In genomic region chr18:79392226-79392625, GRCh38 we compare ENCODE assay signal across 19 cellular contexts. TPM values are rescaled to one million over a fixed set of nuclear protein-coding genes. Genes with fewer than 3 reads are reported as not detected.
A peak's percentile ranks its signal among the peaks of the same experiment; 100 is the strongest.
DNase-seq lines count a peak whose midpoint lies in the region; ATAC-seq and TF ChIP-seq lines count a peak whose summit lies in the region.
"Had no signal": no experiment of that assay in that cellular context is flagged by ENCODE, and none has a peak within 500 bp of the region (broad histone marks: within the 10 kb centered on the region; RNA-seq: fewer than 3 reads in every experiment).

No MANE protein-coding gene starts in this region.

- intact Hi-C loops in activated naive CD4-positive, alpha-beta T cell treated with anti-CD3 and anti-CD28 coated beads for 36 hours (cut with micrococcal nuclease) = loop anchor here (10.0 kb wide), 1 partner anchor 753 kb away; no protein-coding TSS in a partner anchor
- intact Hi-C loops in naive thymus-derived CD4-positive, alpha-beta T cell (cut with micrococcal nuclease) = loop anchor here (1.0 to 10.0 kb wide), 6 partner anchors 12 to 715 kb away; partner anchors contain the start of genes ADNP2 (in 2 of the 2), CTDP1 (in 1 of the 2), HSBP1L1 (in 1 of the 2) and RBFA (in 1 of the 2)

- peaks cover 74% of the 10 kb centered on the region for H3K27me3 Mint-ChIP-seq in activated naive CD4-positive, alpha-beta T cell treated with anti-CD3 and anti-CD28 coated beads, Interleukin-2, amount 10 ng/mL, durations not matched to agents 7 days and 5 days
- peaks cover 5% of the 10 kb centered on the region for H3K27me3 Mint-ChIP-seq in activated naive CD4-positive, alpha-beta T cell treated with anti-CD3 and anti-CD28 coated beads for 36 hours (ENCODE audit: low read depth)
- peaks cover 16% of the 10 kb centered on the region for H3K27me3 Mint-ChIP-seq in activated T-helper 17 cell treated with anti-CD3 and anti-CD28 coated beads, Interleukin-2, amount 50 U/mL, for 72 hours
- H3K27me3 Mint-ChIP-seq in naive thymus-derived CD4-positive, alpha-beta T cell = peaks cover 0 to 50% (median 0%) of the 10 kb centered on the region in 5 donors
- peaks cover 68% of the 10 kb centered on the region for H3K27me3 Mint-ChIP-seq in type B pancreatic cell

- no peak overlapping the region for H3K27ac ChIP-seq in naive thymus-derived CD4-positive, alpha-beta T cell (ENCODE audit: low read depth, low read length)
- no peak overlapping the region for H3K27ac ChIP-seq in osteoblast (ENCODE audit: low read depth, low read length)
- H3K27ac ChIP-seq: epithelial cell of prostate, foreskin keratinocyte, HL-60 had no signal

- peak; percentile 21 for DNase-seq in activated naive CD4-positive, alpha-beta T cell treated with anti-CD3 and anti-CD28 coated beads, Interleukin-2, amount 10 ng/mL, durations not matched to agents 7 days and 5 days
- DNase-seq in activated naive CD4-positive, alpha-beta T cell treated with anti-CD3 and anti-CD28 coated beads for 36 hours = no peak
- DNase-seq in naive thymus-derived CD4-positive, alpha-beta T cell = peak in 1 of 9 donors; percentile 7
- DNase-seq in type B pancreatic cell (ENCODE audit: extremely low spot score, unreplicated experiment) (no peak), NCI-H446 treated with DMSO at 0.1 percent for 48 hours (lab: John Stamatoyannopoulos, UW) (no peak), osteoblast (ENCODE audit: insufficient read length, low spot score, missing footprints) (no peak)
- DNase-seq: activated CD8-positive, alpha-beta T cell treated with anti-CD3 and anti-CD28 coated beads, Interleukin-2, amount 10 ng/mL, durations not matched to agents 7 days and 5 days; cortex of kidney; foreskin keratinocyte; GOT3; hypothalamus; IMR-90; MM.1S; NCI-H187; trophoblast cell had no signal

- no peak for TF ChIP-seq CTCF in type B pancreatic cell (conservative IDR thresholded peaks at IDR 0.05)
- no peak for TF ChIP-seq CTCF in osteoblast (IDR thresholded peaks at IDR 0.05; ENCODE audit: extremely low read depth, low read depth, low read length)

- H3K4me3 ChIP-seq in naive thymus-derived CD4-positive, alpha-beta T cell (ENCODE audit: low read length) = no peak overlapping the region
- H3K4me3 ChIP-seq in osteoblast (ENCODE audit: insufficient read depth, low read length) = no peak overlapping the region

- no peaks in the 10 kb centered on the region for H3K36me3 Mint-ChIP-seq in activated naive CD4-positive, alpha-beta T cell treated with anti-CD3 and anti-CD28 coated beads, Interleukin-2, amount 10 ng/mL, durations not matched to agents 7 days and 5 days
- peaks cover 4% of the 10 kb centered on the region for H3K36me3 Mint-ChIP-seq in activated naive CD4-positive, alpha-beta T cell treated with anti-CD3 and anti-CD28 coated beads for 36 hours (ENCODE audit: low read depth)
- peaks cover 7% of the 10 kb centered on the region for H3K36me3 Mint-ChIP-seq in activated T-helper 17 cell treated with anti-CD3 and anti-CD28 coated beads, Interleukin-2, amount 50 U/mL, for 72 hours (ENCODE audit: low read depth)
- H3K36me3 Mint-ChIP-seq in naive thymus-derived CD4-positive, alpha-beta T cell = no peaks in the 10 kb centered on the region
- H3K36me3 Mint-ChIP-seq in type B pancreatic cell = no peaks in the 10 kb centered on the region

- H3K4me2 ChIP-seq in osteoblast (ENCODE audit: insufficient read depth, low read length) = no peak overlapping the region

- CTCF ChIA-PET in activated naive CD4-positive, alpha-beta T cell treated with anti-CD3 and anti-CD28 coated beads, Interleukin-2, amount 10 ng/mL, durations not matched to agents 7 days and 5 days (lab: Charles Lee) = interaction anchor here (1.5 to 6.0 kb wide), 2 partner anchors 12 to 133 kb away, joined by 3 to 38 read pairs; no protein-coding TSS in a partner anchor
- CTCF ChIA-PET in activated naive CD4-positive, alpha-beta T cell treated with anti-CD3 and anti-CD28 coated beads for 36 hours (lab: Charles Lee) = interaction anchor here (1.9 to 4.9 kb wide), 2 partner anchors 12 to 138 kb away, joined by 5 to 57 read pairs; no protein-coding TSS in a partner anchor
- CTCF ChIA-PET in naive thymus-derived CD4-positive, alpha-beta T cell (lab: Charles Lee) = interaction anchor here (0.9 to 3.6 kb wide), 5 partner anchors 13 to 147 kb away, joined by 3 to 12 read pairs (median 3); no protein-coding TSS in a partner anchor

- peaks cover 0 to 6% of the 10 kb centered on the region in 2 donors for H3K27me3 ChIP-seq in naive thymus-derived CD4-positive, alpha-beta T cell (ENCODE audit: control insufficient read depth in 2 of 2, insufficient read depth in 2 of 2, low read length in 2 of 2)
- H3K27me3 ChIP-seq in osteoblast (ENCODE audit: insufficient read depth, low read length) = peaks cover 39% of the 10 kb centered on the region

- H3K9me3 Mint-ChIP-seq in activated naive CD4-positive, alpha-beta T cell treated with anti-CD3 and anti-CD28 coated beads, Interleukin-2, amount 10 ng/mL, durations not matched to agents 7 days and 5 days = no peaks in the 10 kb centered on the region
- H3K9me3 Mint-ChIP-seq in activated naive CD4-positive, alpha-beta T cell treated with anti-CD3 and anti-CD28 coated beads for 36 hours = no peaks in the 10 kb centered on the region
- H3K9me3 Mint-ChIP-seq in activated T-helper 17 cell treated with anti-CD3 and anti-CD28 coated beads, Interleukin-2, amount 50 U/mL, for 72 hours = no peaks in the 10 kb centered on the region
- peaks cover 0 to 6% (median 0%) of the 10 kb centered on the region in 11 donors for H3K9me3 Mint-ChIP-seq in naive thymus-derived CD4-positive, alpha-beta T cell
- H3K9me3 Mint-ChIP-seq in type B pancreatic cell = no peaks in the 10 kb centered on the region

- no peak for ATAC-seq in activated T-helper 17 cell treated with anti-CD3 and anti-CD28 coated beads, Interleukin-2, amount 50 U/mL, for 72 hours (replicated peaks)
- no peak for ATAC-seq in naive thymus-derived CD4-positive, alpha-beta T cell
- no peak for ATAC-seq in HG03159 (IDR thresholded peaks at IDR 0.05; ENCODE audit: unreplicated experiment)
- ATAC-seq: activated CD8-positive, alpha-beta T cell treated with anti-CD3 and anti-CD28 coated beads, Interleukin-2, amount 10 ng/mL, durations not matched to agents 7 days and 5 days; foreskin keratinocyte had no signal

- H3K36me3 ChIP-seq in naive thymus-derived CD4-positive, alpha-beta T cell (ENCODE audit: control insufficient read depth in 2 of 3, insufficient read depth in 3 of 3, low read length in 3 of 3) = no peaks in the 10 kb centered on the region
- H3K36me3 ChIP-seq in osteoblast (ENCODE audit: insufficient read depth, low read length) = no peaks in the 10 kb centered on the region

- no peaks in the 10 kb centered on the region for H3K9me3 ChIP-seq in naive thymus-derived CD4-positive, alpha-beta T cell (ENCODE audit: control insufficient read depth in 2 of 3, low read length in 3 of 3)
- no peaks in the 10 kb centered on the region for H3K9me3 ChIP-seq in osteoblast (ENCODE audit: low read depth, low read length)

- H3K4me1 Mint-ChIP-seq in activated naive CD4-positive, alpha-beta T cell treated with anti-CD3 and anti-CD28 coated beads, Interleukin-2, amount 10 ng/mL, durations not matched to agents 7 days and 5 days = peaks cover 26% of the 10 kb centered on the region
- H3K4me1 Mint-ChIP-seq in activated naive CD4-positive, alpha-beta T cell treated with anti-CD3 and anti-CD28 coated beads for 36 hours (ENCODE audit: low read depth) = peaks cover 18% of the 10 kb centered on the region
- H3K4me1 Mint-ChIP-seq in activated T-helper 17 cell treated with anti-CD3 and anti-CD28 coated beads, Interleukin-2, amount 50 U/mL, for 72 hours = peaks cover 10% of the 10 kb centered on the region
- peaks cover 14 to 59% (median 43%) of the 10 kb centered on the region in 7 donors for H3K4me1 Mint-ChIP-seq in naive thymus-derived CD4-positive, alpha-beta T cell
- peaks cover 5% of the 10 kb centered on the region for H3K4me1 Mint-ChIP-seq in type B pancreatic cell (ENCODE audit: unreplicated experiment)

- H3K79me2 ChIP-seq in osteoblast (ENCODE audit: insufficient read depth, low read length) = no peaks in the 10 kb centered on the region

- POLR2A ChIA-PET in naive thymus-derived CD4-positive, alpha-beta T cell (lab: Charles Lee) = interaction anchor here (2.1 kb wide), 1 partner anchor 11 kb away, joined by 8 read pairs; no protein-coding TSS in a partner anchor

- H3K27ac Mint-ChIP-seq in activated naive CD4-positive, alpha-beta T cell treated with anti-CD3 and anti-CD28 coated beads, Interleukin-2, amount 10 ng/mL, durations not matched to agents 7 days and 5 days = no peak overlapping the region
- H3K27ac Mint-ChIP-seq in activated naive CD4-positive, alpha-beta T cell treated with anti-CD3 and anti-CD28 coated beads for 36 hours = no peak overlapping the region
- H3K27ac Mint-ChIP-seq in activated T-helper 17 cell treated with anti-CD3 and anti-CD28 coated beads, Interleukin-2, amount 50 U/mL, for 72 hours = no peak overlapping the region
- peak overlapping the region in 7 of 9 donors; percentile 21 to 91 (median 72) for H3K27ac Mint-ChIP-seq in naive thymus-derived CD4-positive, alpha-beta T cell
- H3K27ac Mint-ChIP-seq in type B pancreatic cell = peak overlapping the region; percentile 55
- H3K27ac Mint-ChIP-seq: activated CD8-positive, alpha-beta T cell treated with anti-CD3 and anti-CD28 coated beads, Interleukin-2, amount 10 ng/mL, durations not matched to agents 7 days and 5 days had no signal

- H3K4me1 ChIP-seq in naive thymus-derived CD4-positive, alpha-beta T cell (ENCODE audit: control insufficient read depth in 2 of 2, insufficient read depth in 2 of 2, low read length in 2 of 2) = peaks cover 20 to 21% of the 10 kb centered on the region in 2 donors
- H3K4me1 ChIP-seq in osteoblast (ENCODE audit: insufficient read depth, low read length) = peaks cover 3% of the 10 kb centered on the region

- no peak overlapping the region for H2AFZ ChIP-seq in osteoblast (ENCODE audit: low read length)

- H3K4me3 Mint-ChIP-seq in activated naive CD4-positive, alpha-beta T cell treated with anti-CD3 and anti-CD28 coated beads, Interleukin-2, amount 10 ng/mL, durations not matched to agents 7 days and 5 days = peak overlapping the region; percentile 5
- H3K4me3 Mint-ChIP-seq in activated naive CD4-positive, alpha-beta T cell treated with anti-CD3 and anti-CD28 coated beads for 36 hours = no peak overlapping the region
- peak overlapping the region; percentile 89 for H3K4me3 Mint-ChIP-seq in activated T-helper 17 cell treated with anti-CD3 and anti-CD28 coated beads, Interleukin-2, amount 50 U/mL, for 72 hours
- peak overlapping the region in 9 of 10 donors; percentile 41 to 94 (median 88) for H3K4me3 Mint-ChIP-seq in naive thymus-derived CD4-positive, alpha-beta T cell
- peak overlapping the region; percentile 67 for H3K4me3 Mint-ChIP-seq in type B pancreatic cell

- H4K20me1 ChIP-seq in osteoblast (ENCODE audit: insufficient read depth, low read length) = no peaks in the 10 kb centered on the region

RNA-seq across cellular contexts. Expression of gene NFATC1, which starts 3.5 kb away (rescaled TPM):
- 10 to 100 TPM; 77.8 to 79.4 TPM for total RNA-seq in activated naive CD4-positive, alpha-beta T cell treated with anti-CD3 and anti-CD28 coated beads for 36 hours
- total RNA-seq in activated T-helper 17 cell treated with anti-CD3 and anti-CD28 coated beads, Interleukin-2, amount 50 U/mL, for 72 hours = 10 to 100 TPM; 20.3 to 79.3 TPM
- total RNA-seq in naive thymus-derived CD4-positive, alpha-beta T cell = 10 to 100 TPM; 44.3 to 87.2 (median 53.8) TPM
- polyA plus RNA-seq in naive thymus-derived CD4-positive, alpha-beta T cell = 10 to 100 TPM; 27.1 to 49.9 TPM
- total RNA-seq in type B pancreatic cell (ENCODE audit: low replicate concordance) = 2.7 and 6.1 TPM in 2 replicates
- total RNA-seq in osteoblast = 5.3 and 6.2 TPM in 2 replicates

Comparison
In these comparisons a context has a peak if more than half of its experiments do, and no peak if none do; other contexts are left out.
1. H3K27ac Mint-ChIP-seq: peak in naive thymus-derived CD4-positive, alpha-beta T cell (7 of 9) and type B pancreatic cell (single experiment); none in activated naive CD4-positive, alpha-beta T cell treated with anti-CD3 and anti-CD28 coated beads, Interleukin-2, amount 10 ng/mL, durations not matched to agents 7 days and 5 days (single experiment), activated naive CD4-positive, alpha-beta T cell treated with anti-CD3 and anti-CD28 coated beads for 36 hours (single experiment) and activated T-helper 17 cell treated with anti-CD3 and anti-CD28 coated beads, Interleukin-2, amount 50 U/mL, for 72 hours (single experiment).